In the genomic region with DNA sequence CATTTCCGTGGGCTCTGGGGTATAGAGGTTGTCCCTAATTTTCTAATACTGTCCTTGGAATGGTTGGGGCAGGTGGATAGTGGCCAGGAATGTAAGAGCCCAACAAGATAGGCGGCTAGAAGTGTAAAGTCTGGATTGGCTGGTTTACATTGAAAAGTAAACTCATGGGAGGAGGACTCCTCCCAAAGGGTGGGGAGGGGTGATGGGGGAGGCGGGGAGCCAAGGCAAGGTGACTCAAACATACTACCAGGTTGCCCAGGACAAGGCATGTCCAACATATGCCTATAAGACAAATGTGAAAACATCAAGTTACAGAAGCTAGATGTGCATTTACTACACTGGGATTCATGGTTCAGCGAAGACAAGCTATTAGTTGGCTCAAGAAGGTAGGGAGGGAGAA, we compare ENCODE assay signal across 32 cellular contexts. TPM values are rescaled to one million over a fixed set of nuclear protein-coding genes. Genes with fewer than 3 reads are reported as not detected.
"Had no signal": no experiment of that assay in that cellular context is flagged by ENCODE, and none has a peak within 500 bp of the region (broad histone marks: within the 10 kb centered on the region; RNA-seq: fewer than 3 reads in every experiment).

No MANE protein-coding gene starts in this region.

- FAIRE-seq: TTC549 had no signal

- DNase-seq: activated B cell treated with CpG ODN at 0.5 μM for 24 hours; activated CD4-positive, alpha-beta memory T cell treated with anti-CD3 and anti-CD28 coated beads for 36 hours; activated CD4-positive, alpha-beta T cell treated with anti-CD3 and anti-CD28 coated beads for 4 hours; activated CD4-positive, alpha-beta T cell treated with anti-CD3 and anti-CD28 coated beads, Interleukin-2, amount 10 ng/mL, durations not matched to agents 24 days and 14 days; activated CD4-positive, alpha-beta T cell treated with anti-CD3 and anti-CD28 coated beads, Interleukin-2, amount 50 U/mL, for 1 hour; activated CD4-positive, alpha-beta T cell treated with anti-CD3 and anti-CD28 coated beads, Interleukin-2, amount 50 U/mL, for 4 hours; activated CD4-positive, CD25-positive, alpha-beta regulatory T cell treated with anti-CD3 and anti-CD28 coated beads, Interleukin-2, amount 50 U/mL, for 72 hours; activated CD8-positive, alpha-beta memory T cell treated with anti-CD3 and anti-CD28 coated beads, Interleukin-2, amount 50 U/mL, for 4 hours; activated CD8-positive, alpha-beta T cell treated with anti-CD3 and anti-CD28 coated beads for 36 hours; activated effector memory CD4-positive, alpha-beta T cell treated with Interleukin-2 at 50 U/mL for 16 hours; activated gamma-delta T cell; activated naive CD4-positive, alpha-beta T cell treated with anti-CD3 and anti-CD28 coated beads, Interleukin-2, amount 10 ng/mL, durations not matched to agents 7 days and 5 days; activated naive CD4-positive, alpha-beta T cell treated with Interleukin-2 at 50 U/mL for 16 hours; activated naive CD8-positive, alpha-beta T cell treated with anti-CD3 and anti-CD28 coated beads, Interleukin-2, amount 10 ng/mL, durations not matched to agents 7 days and 5 days; activated naive CD8-positive, alpha-beta T cell treated with anti-CD3 and anti-CD28 coated beads, Interleukin-2, amount 50 U/mL, for 24 hours; activated T-cell treated with anti-CD3 and anti-CD28 coated beads for 4 hours; activated T-cell treated with anti-CD3 and anti-CD28 coated beads, Interleukin-2, amount 50 U/mL, for 24 hours; activated T-cell treated with anti-CD3 and anti-CD28 coated beads, Interleukin-2, amount 50 U/mL, for 48 hours; amygdala; anterior cingulate cortex; central memory CD4-positive, alpha-beta T cell; T-cell; T-helper 17 cell had no signal

- ATAC-seq: activated CD8-positive, alpha-beta T cell treated with anti-CD3 and anti-CD28 coated beads for 36 hours; activated naive CD8-positive, alpha-beta T cell treated with anti-CD3 and anti-CD28 coated beads, Interleukin-2, amount 50 U/mL, for 24 hours; T-cell; T-helper 17 cell had no signal

- H3K9me3 ChIP-seq: ascending aorta had no signal

- H3K4me3 ChIP-seq: ascending aorta had no signal

- H3K4me1 ChIP-seq: ascending aorta had no signal

- H3K27me3 ChIP-seq: ascending aorta had no signal

- H3K36me3 ChIP-seq: ascending aorta had no signal

- H3K27ac ChIP-seq: ascending aorta, VCaP had no signal

RNA-seq across cellular contexts. Expression of a gene that starts 14.3 kb away (rescaled TPM):
- total RNA-seq: activated B cell treated with CpG ODN at 0.5 μM for 24 hours; activated CD4-positive, alpha-beta memory T cell treated with anti-CD3 and anti-CD28 coated beads for 36 hours; activated CD4-positive, alpha-beta T cell treated with anti-CD3 and anti-CD28 coated beads, Interleukin-2, amount 10 ng/mL, durations not matched to agents 24 days and 14 days; activated CD8-positive, alpha-beta memory T cell treated with anti-CD3 and anti-CD28 coated beads for 36 hours; activated CD8-positive, alpha-beta T cell treated with anti-CD3 and anti-CD28 coated beads for 36 hours; activated naive CD8-positive, alpha-beta T cell treated with anti-CD3 and anti-CD28 coated beads, Interleukin-2, amount 10 ng/mL, durations not matched to agents 7 days and 5 days; activated T-helper 2 cell treated with anti-CD3 and anti-CD28 coated beads, Interferon-gamma antibody, Interleukin-2, Interleukin-4, amounts not matched to agents 10 μg/mL and 5 μg/mL and 100 μg/mL, durations not matched to agents 14 hours and 24 hours and 36 hours; cerebellum; T-cell; T-helper 1 cell treated with Interleukin-12 subunit alpha and Interleukin-12 subunit beta and Interleukin-4 antibody, amounts not matched to agents 30 ng/mL and 1 ng/mL, for 36 hours; T-helper 17 cell; T-helper 2 cell treated with Interferon-gamma antibody and Interleukin-4, amounts not matched to agents 100 ng/mL and 5 ng/mL, for 36 hours had no signal
- polyA plus RNA-seq: adipose tissue had no signal
